In the genomic region with DNA sequence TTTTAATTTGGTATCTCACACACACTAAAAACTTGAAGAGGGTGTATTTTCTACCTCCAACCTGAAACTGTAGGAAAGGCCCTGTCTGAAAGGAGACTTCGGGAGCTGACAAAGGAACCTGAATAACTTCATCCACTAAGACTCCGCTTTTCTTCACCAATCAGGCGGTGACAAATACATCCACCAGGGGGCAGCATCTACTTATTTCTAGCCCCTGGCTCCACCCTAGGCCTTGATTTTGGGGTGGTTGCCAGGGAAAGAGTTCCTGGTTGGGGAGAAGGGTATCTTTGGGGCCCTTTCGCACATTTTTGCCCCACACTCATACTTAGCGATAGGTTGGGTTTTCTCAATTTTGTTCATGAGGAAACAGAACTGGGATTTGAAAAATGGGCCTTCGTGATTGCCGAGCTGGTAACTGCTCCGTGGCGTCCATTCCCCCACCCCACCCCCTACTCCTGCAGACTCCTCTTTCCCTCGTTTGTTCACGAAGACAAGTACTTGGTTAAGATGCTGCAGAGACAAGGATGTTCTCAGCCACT, we compare ENCODE assay signal across 8 cellular contexts. TPM values are rescaled to one million over a fixed set of nuclear protein-coding genes. Genes with fewer than 3 reads are reported as not detected.
DNase-seq lines count a peak whose midpoint lies in the region; ATAC-seq and TF ChIP-seq lines count a peak whose summit lies in the region.

No MANE protein-coding gene starts in this region.

- intact Hi-C loops in CD4-positive, alpha-beta memory T cell (cut with micrococcal nuclease): loop anchor here (1.0 kb wide), 2 partner anchors 34 to 89 kb away; a partner anchor contains a TSS

- peaks cover 19 to 56% (median 35%) of the 10 kb centered on the region in 4 donors for H3K4me1 Mint-ChIP-seq in CD4-positive, alpha-beta memory T cell
- H3K4me1 Mint-ChIP-seq in endothelial cell (ENCODE audit: unreplicated experiment): peaks cover 22% of the 10 kb centered on the region

- H3K9ac ChIP-seq in NT2/D1 (ENCODE audit: insufficient read length, low read depth): no peak overlapping the region

- H3K36me3 Mint-ChIP-seq in CD4-positive, alpha-beta memory T cell: peaks cover 0 to 2% of the 10 kb centered on the region in 2 donors
- H3K36me3 Mint-ChIP-seq in endothelial cell (ENCODE audit: low read depth, unreplicated experiment): no peaks in the 10 kb centered on the region

- no peaks in the 10 kb centered on the region for H3K9me3 Mint-ChIP-seq in CD4-positive, alpha-beta memory T cell
- no peaks in the 10 kb centered on the region for H3K9me3 Mint-ChIP-seq in endothelial cell (ENCODE audit: unreplicated experiment)

- peak; percentile 92 for TF ChIP-seq CTCF in endothelial cell (IDR thresholded peaks at IDR 0.05; ENCODE audit: unreplicated experiment)

- H3K4me3 ChIP-seq in CD4-positive, alpha-beta memory T cell (ENCODE audit: low read length in 2 of 2): peak overlapping the region in 1 of 2 donors; percentile 30
- H3K4me3 ChIP-seq in NT2/D1 (ENCODE audit: insufficient read length, low read depth): no peak overlapping the region

- H3K36me3 ChIP-seq in CD4-positive, alpha-beta memory T cell (ENCODE audit: insufficient read depth, low read length): no peaks in the 10 kb centered on the region
- no peaks in the 10 kb centered on the region for H3K36me3 ChIP-seq in NT2/D1 (ENCODE audit: insufficient read depth, insufficient read length, low read length)

- H3K27me3 Mint-ChIP-seq in CD4-positive, alpha-beta memory T cell: no peaks in the 10 kb centered on the region
- peaks cover 5% of the 10 kb centered on the region for H3K27me3 Mint-ChIP-seq in endothelial cell (ENCODE audit: unreplicated experiment)

- ATAC-seq in GM21526 (IDR thresholded peaks at IDR 0.05; ENCODE audit: low FRiP score, unreplicated experiment): no peak

- POLR2A ChIA-PET in CD4-positive, alpha-beta memory T cell (lab: Charles Lee; ENCODE audit: partially characterized antibody): interaction anchor here (0.7 to 10.4 kb wide), 8 partner anchors 13 to 396 kb away, joined by 3 to 136 read pairs (median 5); a partner anchor contains a TSS

- H3K4me1 ChIP-seq in CD4-positive, alpha-beta memory T cell (ENCODE audit: insufficient read depth, low read length): peaks cover 41% of the 10 kb centered on the region
- no peaks in the 10 kb centered on the region for H3K4me1 ChIP-seq in NT2/D1 (ENCODE audit: insufficient read depth, insufficient read length)

- DNase-seq in CD4-positive, alpha-beta memory T cell: peak; percentile 82 to 89 (median 86)
- DNase-seq in HUDEP-2 (lab: John Stamatoyannopoulos, UW; ENCODE audit: unreplicated experiment in 76 of 76) (peak in 73 of 76 experiments; percentile 18 to 91 (median 72)), NT2/D1 (ENCODE audit: low read depth, low spot score) (peak; percentile 67), endothelial cell (ENCODE audit: low spot score) (peak; percentile 87), mucosa of gallbladder (ENCODE audit: low spot score) (peak; percentile 94)
- peak; percentile 86 for DNase-seq in activated CD8-positive, alpha-beta memory T cell treated with anti-CD3 and anti-CD28 coated beads, Interleukin-2, amount 50 U/mL, for 4 hours
- peak; percentile 72 to 82 for DNase-seq in stimulated activated CD8-positive, alpha-beta memory T cell treated with anti-CD3 and anti-CD28 coated beads, Interleukin-2, amount 100 ng/mL, for 1 hour (ENCODE audit: low read depth in 2 of 2)

- peak overlapping the region in 4 of 8 donors; percentile 8 to 46 (median 30) for H3K4me3 Mint-ChIP-seq in CD4-positive, alpha-beta memory T cell
- no peak overlapping the region for H3K4me3 Mint-ChIP-seq in endothelial cell (ENCODE audit: unreplicated experiment)

- H3K27ac Mint-ChIP-seq in CD4-positive, alpha-beta memory T cell: peak overlapping the region; percentile 27 to 73 (median 62)
- H3K27ac Mint-ChIP-seq in endothelial cell (ENCODE audit: unreplicated experiment): no peak overlapping the region

- no peak overlapping the region for H3K27ac ChIP-seq in CD4-positive, alpha-beta memory T cell (ENCODE audit: low read depth, low read length)

- CTCF ChIA-PET in CD4-positive, alpha-beta memory T cell (lab: Charles Lee; ENCODE audit: partially characterized antibody): interaction anchor here (0.6 to 10.4 kb wide), 18 partner anchors 9 to 280 kb away, joined by 3 to 178 read pairs (median 3); a partner anchor contains a TSS

- no peaks in the 10 kb centered on the region for H3K9me3 ChIP-seq in CD4-positive, alpha-beta memory T cell (ENCODE audit: control insufficient read depth in 1 of 2, low read length in 2 of 2)
- H3K9me3 ChIP-seq in NT2/D1 (ENCODE audit: insufficient read depth, low read length): no peaks in the 10 kb centered on the region

- no peaks in the 10 kb centered on the region for H3K27me3 ChIP-seq in CD4-positive, alpha-beta memory T cell (ENCODE audit: insufficient read depth, low read length)
- no peaks in the 10 kb centered on the region for H3K27me3 ChIP-seq in NT2/D1 (ENCODE audit: insufficient read depth, insufficient read length)

RNA-seq across cellular contexts. Expression of a gene that starts 4.8 kb away (rescaled TPM):
- 1 to 10 TPM; 1.5 to 1.6 TPM for total RNA-seq in CD4-positive, alpha-beta memory T cell
- polyA plus RNA-seq in CD4-positive, alpha-beta memory T cell: 1 to 10 TPM; 2.3 to 6.8 TPM
- total RNA-seq in endothelial cell (ENCODE audit: unreplicated experiment) (35.7 TPM), mucosa of gallbladder (16.4 TPM)
